Comparison of ENCODE assay signal across 20 cellular contexts in the genomic region with DNA sequence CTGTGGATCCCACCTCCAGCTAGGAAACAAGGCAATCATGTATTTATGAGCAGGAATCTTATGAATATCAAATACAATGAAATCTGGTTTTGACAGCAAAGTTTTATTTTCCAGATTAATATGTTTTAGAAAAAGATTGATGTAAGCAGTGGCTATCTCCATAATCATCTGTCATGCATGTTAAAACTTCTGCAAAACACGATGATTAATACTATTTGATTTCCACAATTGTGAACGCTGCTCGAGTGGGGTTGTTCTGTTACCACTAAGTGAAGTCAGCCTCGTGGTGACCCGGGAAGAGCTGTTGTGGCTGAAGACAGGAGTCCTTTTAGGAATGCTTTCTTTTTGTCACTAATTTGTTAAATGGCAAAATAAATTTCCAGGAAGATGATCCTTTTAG. TPM values are rescaled to one million over a fixed set of nuclear protein-coding genes. Genes with fewer than 3 reads are reported as not detected.
DNase-seq lines count a peak whose midpoint lies in the region; ATAC-seq, FAIRE-seq and TF ChIP-seq lines count a peak whose summit lies in the region.
"Had no signal": no experiment of that assay in that cellular context is flagged by ENCODE, and none has a peak within 500 bp of the region (broad histone marks: within the 10 kb centered on the region; RNA-seq: fewer than 3 reads in every experiment).

No MANE protein-coding gene starts in this region.

- DNase-seq in A549 (ENCODE audit: low read depth in 1 of 2, low spot score in 1 of 2) (no peak), GM23248 (peak; percentile 26), kidney tubule cell (ENCODE audit: low spot score) (peak; percentile 12), NCI-H2171 treated with DMSO at 0.1 percent for 48 hours (lab: John Stamatoyannopoulos, UW) (no peak), midbrain (lab: John Stamatoyannopoulos, UW) (no peak)
- DNase-seq in activated CD4-positive, alpha-beta T cell treated with anti-CD3 and anti-CD28 coated beads, Interleukin-2, amount 50 U/mL, for 4 hours = no peak
- DNase-seq: activated CD4-positive, alpha-beta T cell treated with anti-CD3 and anti-CD28 coated beads, Interleukin-2, amount 10 ng/mL, durations not matched to agents 24 days and 14 days; activated T-cell treated with anti-CD3 and anti-CD28 coated beads for 4 hours; immature natural killer cell; NCI-H2029 treated with DMSO at 0.1 percent for 48 hours; NCI-H524; right cardiac atrium; SW 1271 had no signal

- peaks cover 21% of the 10 kb centered on the region for H3F3A ChIP-seq in GM23248 (ENCODE audit: insufficient read depth)

- H3K4me2 ChIP-seq in A549 (peak overlapping the region; percentile 13; the same call in 1 of the 3 replicates), GM23248 (ENCODE audit: unreplicated experiment) (peak overlapping the region; percentile 47)

- TF ChIP-seq RAD21 in A549 (conservative IDR thresholded peaks at IDR 0.05 in 1 of 2, IDR thresholded peaks at IDR 0.05 in 1 of 2) = no peak

- no peak for TF ChIP-seq EP300 in A549 (IDR thresholded peaks at IDR 0.05)

- no peak for TF ChIP-seq CTCF in A549 (IDR thresholded peaks at IDR 0.05)

- no peak for ATAC-seq in A549
- ATAC-seq in SK-N-SH treated with all-trans-retinoic acid at 6 μM for 48 hours = no peak
- ATAC-seq in HG03196 (IDR thresholded peaks at IDR 0.05; ENCODE audit: unreplicated experiment) = no peak
- ATAC-seq: esophagus mucosa, right cardiac atrium had no signal

- H3K9me3 ChIP-seq in A549 = no peaks in the 10 kb centered on the region
- H3K9me3 ChIP-seq in GM23248 (ENCODE audit: low read depth) = no peaks in the 10 kb centered on the region
- H3K9me3 ChIP-seq: Peyer's patch had no signal

- CTCF ChIA-PET in A549 (lab: Yijun Ruan, JAX) = interaction anchor here (0.6 kb wide), 2 partner anchors 11 to 249 kb away, joined by 4 read pairs; no protein-coding TSS in a partner anchor

- H3K9ac ChIP-seq in GM23248 = 0 out of 2 replicates have a peak overlapping the region, but pooled peaks have one; percentile 6

- no peaks in the 10 kb centered on the region for H4K20me1 ChIP-seq in GM23248 (ENCODE audit: insufficient read depth)

- POLR2A ChIA-PET in A549 (lab: Yijun Ruan, JAX) = no interaction called here

- TF ChIP-seq POLR2A in A549 (IDR thresholded peaks at IDR 0.05; ENCODE audit: low read length) = no peak

- no peak overlapping the region for H3K4me3 ChIP-seq in A549
- no peak overlapping the region for H3K4me3 ChIP-seq in GM23248
- H3K4me3 ChIP-seq: lung, Peyer's patch had no signal

- H3K4me1 ChIP-seq in A549 (peaks cover 29% of the 10 kb centered on the region), GM23248 (ENCODE audit: insufficient read depth) (peaks cover 31% of the 10 kb centered on the region)
- H3K4me1 ChIP-seq: Peyer's patch had no signal

- H3K79me2 ChIP-seq in GM23248 (ENCODE audit: insufficient read depth) = no peaks in the 10 kb centered on the region

- H2AFZ ChIP-seq in GM23248 = peak overlapping the region; percentile 51

- H3K27me3 ChIP-seq in GM23248 (replicated peaks; ENCODE audit: insufficient read depth) = no peaks in the 10 kb centered on the region
- H3K27me3 ChIP-seq: Peyer's patch had no signal

- H3K9me2 ChIP-seq in GM23248 (ENCODE audit: insufficient read depth) = no peaks in the 10 kb centered on the region

- no peaks in the 10 kb centered on the region for H3K36me3 ChIP-seq in GM23248 (ENCODE audit: low read depth)
- H3K36me3 ChIP-seq: Peyer's patch had no signal

- in situ Hi-C loops in GM23248 (cut with MboI) = no loop called here

- WGBS in A549 (ENCODE audit: missing lambda C conversion rate) = 52% methylated on average over 5 of the region's 5 CpGs
- WGBS in GM23248 (ENCODE audit: low coverage in 1 of 2, low lambda C conversion rate in 2 of 2, missing lambda C conversion rate in 2 of 2), 2 experiments = 12 to 18% methylated on average over 5 of the region's 5 CpGs

- no peak for FAIRE-seq in A549 (lab: Jason Lieb, UNC)
- FAIRE-seq: TTC549, urothelium cell line had no signal

- H3K27ac ChIP-seq in A549 = peak overlapping the region in 1 of 2 experiments; percentile 54; a peak in 2 of 6 replicates
- H3K27ac ChIP-seq in GM23248 = no peak overlapping the region
- H3K27ac ChIP-seq: Peyer's patch had no signal

TF ChIP-seq in A549, 52 proteins besides CTCF, POLR2A, EP300 and RAD21:
- no peak for TF ChIP-seq PHF8 (IDR thresholded peaks at IDR 0.05; ENCODE audit: borderline replicate concordance, low read depth)
- no peak for TF ChIP-seq HOXB13 (CRISPR knock-in tag; IDR thresholded peaks at IDR 0.05; ENCODE audit: low read depth)
- TF ChIP-seq CHD4 (IDR thresholded peaks at IDR 0.05; ENCODE audit: borderline replicate concordance) = no peak

TF ChIP-seq in SK-N-SH treated with all-trans-retinoic acid at 6 μM for 48 hours, 23 proteins besides CTCF, POLR2A, EP300 and RAD21:
- TF ChIP-seq POU6F1 (CRISPR knock-in tag; IDR thresholded peaks at IDR 0.05; ENCODE audit: borderline replicate concordance, low read depth) (no peak), BACH2 (CRISPR knock-in tag; IDR thresholded peaks at IDR 0.05; ENCODE audit: borderline replicate concordance) (no peak), GLIS3 (CRISPR knock-in tag; IDR thresholded peaks at IDR 0.05) (no peak), ZC3H10 (CRISPR knock-in tag; IDR thresholded peaks at IDR 0.05) (no peak), ISL1 (CRISPR knock-in tag; IDR thresholded peaks at IDR 0.05) (peak; percentile 49; the same call in 1 of the 2 replicates)

RNA-seq across cellular contexts. Expression of gene CFAP251, which starts 9.4 kb away (rescaled TPM):
- polyA plus RNA-seq in A549 (2011; rRNA removed) (1.4 and 1.7 TPM in 2 replicates), A549 (2017; fragmentation: RNase III; extraction: RNeasy Plus Mini Kit Qiagen cat#74134 plus additional on column Dnase treatment) (0.66 to 1.2 TPM (median 0.94 TPM) in 3 replicates), GM23248 (2016; fragmentation: Nextera tagmentation; extraction: Ambion mirVana) (0.46 and 0.58 TPM in 2 replicates)
- 0.81 and 1.0 TPM in 2 replicates for polyA plus RNA-seq in A549 (2012; cell fraction: cytosol; rRNA removed)
- polyA plus RNA-seq in A549 (2012; cell fraction: nucleus; rRNA removed) = 1.3 and 2.1 TPM in 2 replicates
- 3.4 and 5.7 TPM in 2 replicates for polyA minus RNA-seq in A549 (2011; rRNA and poly(A)+ RNA removed)
- total RNA-seq in GM23248 (2014; rRNA removed; shearing (Covaris generic)) = 1.6 and 4.4 TPM in 2 replicates

RNA-seq across cellular contexts. Expression of gene PSMD9, which starts 39.2 kb away (rescaled TPM):
- 81.4 and 89.3 TPM in 2 replicates for polyA plus RNA-seq in A549 (2011; rRNA removed)
- 215 and 228 TPM in 2 replicates for polyA plus RNA-seq in A549 (2012; cell fraction: cytosol; rRNA removed)
- 141 and 143 TPM in 2 replicates for polyA plus RNA-seq in A549 (2012; cell fraction: nucleus; rRNA removed)
- polyA plus RNA-seq in A549 (2017; fragmentation: RNase III; extraction: RNeasy Plus Mini Kit Qiagen cat#74134 plus additional on column Dnase treatment) = 147 to 164 TPM (median 154 TPM) in 3 replicates
- polyA minus RNA-seq in A549 (2011; rRNA and poly(A)+ RNA removed) = 32.1 and 48.0 TPM in 2 replicates
- total RNA-seq in GM23248 (2014; rRNA removed; shearing (Covaris generic)) = 93.7 and 134 TPM in 2 replicates
- polyA plus RNA-seq in GM23248 (2016; fragmentation: Nextera tagmentation; extraction: Ambion mirVana) = 129 and 141 TPM in 2 replicates

Comparison
In these comparisons a context has a peak if more than half of its experiments do, and no peak if none do; other contexts are left out.
1. DNase-seq: peak in GM23248 (single experiment) and kidney tubule cell (single experiment); none in A549 (0 of 2), NCI-H2171 treated with DMSO at 0.1 percent for 48 hours (single experiment), midbrain (single experiment) and activated CD4-positive, alpha-beta T cell treated with anti-CD3 and anti-CD28 coated beads, Interleukin-2, amount 50 U/mL, for 4 hours (0 of 2).